36 cellular contexts compared by ENCODE assay signal in the genomic region with DNA sequence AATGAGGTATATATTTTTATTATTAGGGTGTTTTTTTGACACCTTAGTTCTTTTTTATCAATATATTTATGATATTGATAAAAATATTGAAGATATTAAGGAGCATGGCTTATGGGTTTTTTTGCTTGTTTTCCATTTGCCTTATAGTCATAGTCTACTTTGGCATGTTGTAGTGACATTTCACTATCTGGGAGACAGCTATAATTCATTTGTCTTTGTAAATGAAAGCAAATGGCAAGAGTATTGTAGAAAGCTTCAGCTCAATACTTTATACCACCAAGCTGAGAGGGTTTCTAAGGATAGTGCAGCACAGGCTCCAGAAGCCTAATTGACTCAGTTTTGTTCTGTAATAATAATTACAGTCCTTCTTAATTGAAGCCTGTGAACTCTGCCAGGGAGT.
"Had no signal": no experiment of that assay in that cellular context is flagged by ENCODE, and none has a peak within 500 bp of the region (broad histone marks: within the 10 kb centered on the region; RNA-seq: fewer than 3 reads in every experiment).

No MANE protein-coding gene starts in this region.

- H3K4me1 ChIP-seq: adrenal gland, ascending aorta had no signal

- H3K4me3 ChIP-seq: adrenal gland, ascending aorta, cardiac muscle cell had no signal

- DNase-seq: activated B cell treated with CpG ODN at 0.5 μM for 24 hours; activated CD4-positive, alpha-beta memory T cell treated with anti-CD3 and anti-CD28 coated beads for 36 hours; activated CD4-positive, alpha-beta T cell treated with anti-CD3 and anti-CD28 coated beads for 4 hours; activated CD4-positive, alpha-beta T cell treated with anti-CD3 and anti-CD28 coated beads, Interleukin-2, amount 10 ng/mL, durations not matched to agents 24 days and 14 days; activated CD4-positive, alpha-beta T cell treated with anti-CD3 and anti-CD28 coated beads, Interleukin-2, amount 50 U/mL, for 1 hour; activated CD4-positive, alpha-beta T cell treated with anti-CD3 and anti-CD28 coated beads, Interleukin-2, amount 50 U/mL, for 4 hours; activated CD4-positive, CD25-positive, alpha-beta regulatory T cell treated with anti-CD3 and anti-CD28 coated beads, Interleukin-2, amount 50 U/mL, for 72 hours; activated CD8-positive, alpha-beta memory T cell treated with anti-CD3 and anti-CD28 coated beads for 24 hours; activated CD8-positive, alpha-beta memory T cell treated with anti-CD3 and anti-CD28 coated beads, Interleukin-2, amount 10 ng/mL, durations not matched to agents 7 days and 5 days; activated CD8-positive, alpha-beta memory T cell treated with anti-CD3 and anti-CD28 coated beads, Interleukin-2, amount 50 U/mL, for 48 hours; activated CD8-positive, alpha-beta T cell treated with anti-CD3 and anti-CD28 coated beads for 36 hours; activated effector memory CD4-positive, alpha-beta T cell treated with Interleukin-2 at 50 U/mL for 16 hours; activated gamma-delta T cell; activated naive CD4-positive, alpha-beta T cell treated with anti-CD3 and anti-CD28 coated beads, Interleukin-2, amount 50 U/mL, for 16 hours; activated naive CD4-positive, alpha-beta T cell treated with Interleukin-2 at 50 U/mL for 16 hours; activated naive CD8-positive, alpha-beta T cell treated with anti-CD3 and anti-CD28 coated beads for 36 hours; activated T-cell treated with anti-CD3 and anti-CD28 coated beads, Interleukin-2, amount 50 U/mL, for 24 hours; activated T-cell treated with anti-CD3 and anti-CD28 coated beads, Interleukin-2, amount 50 U/mL, for 48 hours; adrenal gland; amniotic stem cell; caudate nucleus; cerebellar nuclear complex; T-helper 1 cell; T-helper 2 cell; T-helper 9 cell had no signal

- H3K27ac ChIP-seq: adrenal gland, ascending aorta, cardiac muscle cell, VCaP had no signal

- H3K27me3 ChIP-seq: adrenal gland, ascending aorta, cardiac muscle cell had no signal

- H3K36me3 ChIP-seq: adrenal gland, ascending aorta, cardiac muscle cell had no signal

- ATAC-seq: activated CD8-positive, alpha-beta memory T cell treated with anti-CD3 and anti-CD28 coated beads, Interleukin-2, amount 10 ng/mL, durations not matched to agents 7 days and 5 days; activated CD8-positive, alpha-beta T cell treated with anti-CD3 and anti-CD28 coated beads for 36 hours; activated naive CD4-positive, alpha-beta T cell treated with anti-CD3 and anti-CD28 coated beads, Interleukin-2, amount 50 U/mL, for 72 hours had no signal

- FAIRE-seq: bronchial epithelial cell, TTC549 had no signal

- H3K9me3 Mint-ChIP-seq: activated B cell treated with CpG ODN at 0.5 μM for 24 hours; activated CD4-positive, alpha-beta T cell treated with anti-CD3 and anti-CD28 coated beads, Interleukin-2, amount 10 ng/mL, durations not matched to agents 24 days and 14 days; central memory CD8-positive, alpha-beta T cell; T-helper 1 cell treated with Interleukin-12 subunit alpha and Interleukin-12 subunit beta and Interleukin-4 antibody, amounts not matched to agents 30 μg/mL and 1 μg/mL, for 36 hours; T-helper 2 cell treated with Interferon-gamma antibody and Interleukin-4, amounts not matched to agents 5 μg/mL and 100 μg/mL, for 36 hours had no signal

- H3K9me3 ChIP-seq: adrenal gland, ascending aorta had no signal

- H3K27me3 Mint-ChIP-seq: activated B cell treated with CpG ODN at 0.5 μM for 24 hours; activated CD4-positive, alpha-beta memory T cell treated with anti-CD3 and anti-CD28 coated beads for 36 hours; activated CD4-positive, alpha-beta T cell treated with anti-CD3 and anti-CD28 coated beads, Interleukin-2, amount 10 ng/mL, durations not matched to agents 24 days and 14 days; activated CD8-positive, alpha-beta memory T cell treated with anti-CD3 and anti-CD28 coated beads, Interleukin-2, amount 10 ng/mL, durations not matched to agents 7 days and 5 days; activated CD8-positive, alpha-beta T cell treated with anti-CD3 and anti-CD28 coated beads for 36 hours; activated naive CD8-positive, alpha-beta T cell treated with anti-CD3 and anti-CD28 coated beads for 36 hours; activated T-cell treated with anti-CD3 and anti-CD28 coated beads, Interleukin-2, amount 50 U/mL, for 24 hours; central memory CD8-positive, alpha-beta T cell had no signal

- H3K4me3 Mint-ChIP-seq: activated B cell treated with CpG ODN at 0.5 μM for 24 hours; activated CD4-positive, alpha-beta memory T cell treated with anti-CD3 and anti-CD28 coated beads for 36 hours; activated CD4-positive, alpha-beta T cell treated with anti-CD3 and anti-CD28 coated beads, Interleukin-2, amount 10 ng/mL, durations not matched to agents 24 days and 14 days; activated CD8-positive, alpha-beta memory T cell treated with anti-CD3 and anti-CD28 coated beads, Interleukin-2, amount 10 ng/mL, durations not matched to agents 7 days and 5 days; activated CD8-positive, alpha-beta T cell treated with anti-CD3 and anti-CD28 coated beads for 36 hours; activated naive CD8-positive, alpha-beta T cell treated with anti-CD3 and anti-CD28 coated beads for 36 hours; activated T-cell treated with anti-CD3 and anti-CD28 coated beads, Interleukin-2, amount 50 U/mL, for 24 hours; brain; central memory CD8-positive, alpha-beta T cell; T-helper 1 cell treated with Interleukin-12 subunit alpha and Interleukin-12 subunit beta and Interleukin-4 antibody, amounts not matched to agents 30 μg/mL and 1 μg/mL, for 36 hours; T-helper 2 cell treated with Interferon-gamma antibody and Interleukin-4, amounts not matched to agents 5 μg/mL and 100 μg/mL, for 36 hours had no signal

- H3K36me3 Mint-ChIP-seq: activated CD4-positive, alpha-beta memory T cell treated with anti-CD3 and anti-CD28 coated beads for 36 hours; activated CD8-positive, alpha-beta memory T cell treated with anti-CD3 and anti-CD28 coated beads, Interleukin-2, amount 10 ng/mL, durations not matched to agents 7 days and 5 days; activated naive CD4-positive, alpha-beta T cell treated with anti-CD3 and anti-CD28 coated beads, Interleukin-2, amount 50 U/mL, for 72 hours; activated naive CD8-positive, alpha-beta T cell treated with anti-CD3 and anti-CD28 coated beads for 36 hours; brain had no signal

- H3K4me1 Mint-ChIP-seq: activated B cell treated with CpG ODN at 0.5 μM for 24 hours; activated CD4-positive, alpha-beta T cell treated with anti-CD3 and anti-CD28 coated beads, Interleukin-2, amount 10 ng/mL, durations not matched to agents 24 days and 14 days; activated CD8-positive, alpha-beta memory T cell treated with anti-CD3 and anti-CD28 coated beads, Interleukin-2, amount 10 ng/mL, durations not matched to agents 7 days and 5 days; activated naive CD8-positive, alpha-beta T cell treated with anti-CD3 and anti-CD28 coated beads for 36 hours; central memory CD8-positive, alpha-beta T cell had no signal

- H3K27ac Mint-ChIP-seq: activated B cell treated with CpG ODN at 0.5 μM for 24 hours; activated CD4-positive, alpha-beta memory T cell treated with anti-CD3 and anti-CD28 coated beads for 36 hours; activated CD4-positive, alpha-beta T cell treated with anti-CD3 and anti-CD28 coated beads, Interleukin-2, amount 10 ng/mL, durations not matched to agents 24 days and 14 days; activated CD8-positive, alpha-beta memory T cell treated with anti-CD3 and anti-CD28 coated beads, Interleukin-2, amount 10 ng/mL, durations not matched to agents 7 days and 5 days; activated CD8-positive, alpha-beta T cell treated with anti-CD3 and anti-CD28 coated beads for 36 hours; activated naive CD4-positive, alpha-beta T cell treated with anti-CD3 and anti-CD28 coated beads, Interleukin-2, amount 50 U/mL, for 72 hours; activated naive CD8-positive, alpha-beta T cell treated with anti-CD3 and anti-CD28 coated beads for 36 hours; activated T-cell treated with anti-CD3 and anti-CD28 coated beads, Interleukin-2, amount 50 U/mL, for 24 hours; activated T-helper 2 cell treated with anti-CD3 and anti-CD28 coated beads, Interferon-gamma antibody, Interleukin-2, Interleukin-4, amounts not matched to agents 10 μg/mL and 5 μg/mL and 100 μg/mL, durations not matched to agents 14 hours and 24 hours and 36 hours; brain; T-helper 1 cell treated with Interleukin-12 subunit alpha and Interleukin-12 subunit beta and Interleukin-4 antibody, amounts not matched to agents 30 μg/mL and 1 μg/mL, for 36 hours; T-helper 2 cell treated with Interferon-gamma antibody and Interleukin-4, amounts not matched to agents 5 μg/mL and 100 μg/mL, for 36 hours had no signal
